2 cellular contexts compared by ENCODE assay signal in the genomic region with DNA sequence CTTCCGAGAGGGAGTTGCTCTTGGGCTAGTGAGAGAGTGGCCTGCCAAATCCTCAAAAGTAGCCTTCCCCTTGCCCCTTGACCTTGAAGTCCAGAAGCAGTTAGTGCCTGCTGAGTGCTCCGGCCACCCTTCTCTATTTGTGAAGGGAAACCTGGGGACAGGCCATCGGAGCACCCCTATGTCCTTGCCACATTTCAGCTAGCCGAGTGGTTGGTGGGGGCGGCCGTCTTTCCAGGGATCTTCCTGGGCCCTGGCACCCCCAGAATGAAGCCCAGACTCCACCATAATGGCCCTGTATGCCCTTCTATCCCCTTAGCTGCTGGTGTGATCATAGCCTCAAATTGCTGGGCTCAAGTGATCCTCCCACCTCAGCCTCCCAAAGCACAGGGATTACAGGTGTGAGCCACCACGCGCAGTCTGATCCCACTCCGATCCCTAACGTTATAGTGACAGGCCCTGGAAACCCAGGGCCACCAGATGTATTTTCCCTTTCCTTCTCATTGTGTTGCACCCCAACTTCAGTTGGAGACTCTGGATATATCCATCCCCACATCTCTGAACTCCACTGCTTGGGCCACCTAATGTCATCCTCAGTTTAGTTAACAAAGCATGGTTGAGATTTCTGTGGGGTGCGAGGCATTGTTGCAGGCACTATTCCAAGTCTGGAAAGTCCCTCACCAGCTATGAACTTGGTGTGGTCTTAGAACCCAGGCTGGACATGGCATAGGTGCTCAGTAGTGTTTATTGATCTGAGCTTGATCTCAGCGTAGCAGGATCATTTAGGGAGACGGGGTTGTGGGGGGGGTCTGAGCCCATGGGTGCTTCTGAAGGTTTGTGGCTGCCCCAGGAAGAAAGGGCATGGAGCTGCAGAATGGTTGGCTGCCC.
A peak's percentile ranks its signal among the peaks of the same experiment; 100 is the strongest.
TF ChIP-seq lines count a peak whose summit lies in the region.

No MANE protein-coding gene starts in this region.

TF ChIP-seq in PFSK-1, 5 proteins besides CTCF, POLR2A, EP300 and RAD21:
- TF ChIP-seq TAF1 (IDR thresholded peaks at IDR 0.05; ENCODE audit: borderline replicate concordance, insufficient read depth, low read length) (no peak), SIN3A (IDR thresholded peaks at IDR 0.05; ENCODE audit: borderline replicate concordance, insufficient read depth, low read length) (0 out of 2 replicates have a peak, but pooled peaks have one; percentile 15)

TF ChIP-seq in endothelial cell of umbilical vein, 7 proteins besides CTCF, POLR2A, EP300 and RAD21:
- TF ChIP-seq MYC (IDR thresholded peaks at IDR 0.05; ENCODE audit: low read depth, low read length) (no peak), EZH2 (IDR thresholded peaks at IDR 0.05; ENCODE audit: borderline replicate concordance, low read depth, low read length, severe bottlenecking) (no peak), POLR2AphosphoS5 (IDR thresholded peaks at IDR 0.05; ENCODE audit: insufficient read depth, low read depth, low read length) (no peak), GATA2 (IDR thresholded peaks at IDR 0.05; ENCODE audit: insufficient read depth, insufficient read length, low read depth, low read length) (no peak), JUN (IDR thresholded peaks at IDR 0.05; ENCODE audit: borderline replicate concordance, insufficient read depth, insufficient read length, low read depth) (no peak), FOS (IDR thresholded peaks at IDR 0.05; ENCODE audit: borderline replicate concordance, insufficient read depth, low read length) (no peak)
- TF ChIP-seq, protein P1, sequence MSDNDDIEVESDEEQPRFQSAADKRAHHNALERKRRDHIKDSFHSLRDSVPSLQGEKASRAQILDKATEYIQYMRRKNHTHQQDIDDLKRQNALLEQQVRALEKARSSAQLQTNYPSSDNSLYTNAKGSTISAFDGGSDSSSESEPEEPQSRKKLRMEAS (IDR thresholded peaks at IDR 0.05; ENCODE audit: insufficient read depth, insufficient read length) = no peak
